ENCODE assay signal across 9 cellular contexts in genomic region chr3:195546130-195546560, GRCh38. TPM values are rescaled to one million over a fixed set of nuclear protein-coding genes. Genes with fewer than 3 reads are reported as not detected.
A peak's percentile ranks its signal among the peaks of the same experiment; 100 is the strongest.
DNase-seq lines count a peak whose midpoint lies in the region; ATAC-seq and TF ChIP-seq lines count a peak whose summit lies in the region.
"Had no signal": no experiment of that assay in that cellular context is flagged by ENCODE, and none has a peak within 500 bp of the region (broad histone marks: within the 10 kb centered on the region; RNA-seq: fewer than 3 reads in every experiment).

No MANE protein-coding gene starts in this region.

- peak overlapping the region; percentile 71 for H3K4me3 Mint-ChIP-seq in activated T-helper 1 cell treated with anti-CD3 and anti-CD28 coated beads, Interleukin-12 subunit alpha, Interleukin-12 subunit beta, Interleukin-2, Interleukin-4 antibody, amounts not matched to agents 30 ng/mL and 10 ng/mL and 1 ng/mL, durations not matched to agents 14 hours and 24 hours and 36 hours
- H3K4me3 Mint-ChIP-seq in immature natural killer cell: peak overlapping the region; percentile 79 to 93 (median 84)

- no peaks in the 10 kb centered on the region for H3K27me3 ChIP-seq in tibial artery

- H3K36me3 ChIP-seq in tibial artery: no peaks in the 10 kb centered on the region

- H3K4me1 Mint-ChIP-seq in activated T-helper 1 cell treated with anti-CD3 and anti-CD28 coated beads, Interleukin-12 subunit alpha, Interleukin-12 subunit beta, Interleukin-2, Interleukin-4 antibody, amounts not matched to agents 30 ng/mL and 10 ng/mL and 1 ng/mL, durations not matched to agents 14 hours and 24 hours and 36 hours (ENCODE audit: low read depth): peaks cover 80% of the 10 kb centered on the region
- peaks cover 82 to 90% of the 10 kb centered on the region in 2 donors for H3K4me1 Mint-ChIP-seq in immature natural killer cell

- peak; percentile 57 for DNase-seq in activated CD8-positive, alpha-beta memory T cell treated with anti-CD3 and anti-CD28 coated beads for 24 hours
- DNase-seq in activated CD8-positive, alpha-beta memory T cell treated with anti-CD3 and anti-CD28 coated beads, Interleukin-2, amount 50 U/mL, for 48 hours: no peak
- no peak for DNase-seq in activated T-helper 1 cell treated with anti-CD3 and anti-CD28 coated beads, Interleukin-12 subunit alpha, Interleukin-12 subunit beta, Interleukin-2, Interleukin-4 antibody, amounts not matched to agents 30 ng/mL and 10 ng/mL and 1 ng/mL, durations not matched to agents 14 hours and 24 hours and 36 hours (ENCODE audit: low spot score)
- DNase-seq in immature natural killer cell (no peak), tibial artery (peak; percentile 73 to 90), NK-92 (lab: John Stamatoyannopoulos, UW; ENCODE audit: unreplicated experiment) (no peak), mesenteric fat pad (ENCODE audit: low spot score) (no peak)

- no peaks in the 10 kb centered on the region for H3K27me3 Mint-ChIP-seq in activated T-helper 1 cell treated with anti-CD3 and anti-CD28 coated beads, Interleukin-12 subunit alpha, Interleukin-12 subunit beta, Interleukin-2, Interleukin-4 antibody, amounts not matched to agents 30 ng/mL and 10 ng/mL and 1 ng/mL, durations not matched to agents 14 hours and 24 hours and 36 hours (ENCODE audit: insufficient read depth)
- peaks cover 4 to 10% (median 7%) of the 10 kb centered on the region in 3 donors for H3K27me3 Mint-ChIP-seq in immature natural killer cell (ENCODE audit: low read depth in 3 of 3)

- no peak for TF ChIP-seq CTCF in tibial artery (IDR thresholded peaks at IDR 0.05)

- H3K9me3 ChIP-seq in tibial artery: no peaks in the 10 kb centered on the region

- no peaks in the 10 kb centered on the region for H3K9me3 Mint-ChIP-seq in activated T-helper 1 cell treated with anti-CD3 and anti-CD28 coated beads, Interleukin-12 subunit alpha, Interleukin-12 subunit beta, Interleukin-2, Interleukin-4 antibody, amounts not matched to agents 30 ng/mL and 10 ng/mL and 1 ng/mL, durations not matched to agents 14 hours and 24 hours and 36 hours
- no peaks in the 10 kb centered on the region for H3K9me3 Mint-ChIP-seq in immature natural killer cell

- peak overlapping the region; percentile 63 to 74 for H3K27ac ChIP-seq in tibial artery
- H3K27ac ChIP-seq: C4-2B had no signal

- peak overlapping the region in 1 of 2 donors; percentile 9 for H3K4me3 ChIP-seq in tibial artery

- H3K4me1 ChIP-seq in tibial artery: peaks cover 0 to 39% (median 32%) of the 10 kb centered on the region in 4 donors

- peak overlapping the region; percentile 88 for H3K27ac Mint-ChIP-seq in activated T-helper 1 cell treated with anti-CD3 and anti-CD28 coated beads, Interleukin-12 subunit alpha, Interleukin-12 subunit beta, Interleukin-2, Interleukin-4 antibody, amounts not matched to agents 30 ng/mL and 10 ng/mL and 1 ng/mL, durations not matched to agents 14 hours and 24 hours and 36 hours
- H3K27ac Mint-ChIP-seq in immature natural killer cell: peak overlapping the region; percentile 80 to 98 (median 94)

- no peak for ATAC-seq in GM18502 (IDR thresholded peaks at IDR 0.05; ENCODE audit: poor library complexity, unreplicated experiment)

- peaks cover 4% of the 10 kb centered on the region for H3K36me3 Mint-ChIP-seq in activated T-helper 1 cell treated with anti-CD3 and anti-CD28 coated beads, Interleukin-12 subunit alpha, Interleukin-12 subunit beta, Interleukin-2, Interleukin-4 antibody, amounts not matched to agents 30 ng/mL and 10 ng/mL and 1 ng/mL, durations not matched to agents 14 hours and 24 hours and 36 hours (ENCODE audit: low read depth)
- H3K36me3 Mint-ChIP-seq in immature natural killer cell: no peaks in the 10 kb centered on the region

- intact Hi-C loops in activated T-helper 1 cell treated with anti-CD3 and anti-CD28 coated beads, Interleukin-12 subunit alpha, Interleukin-12 subunit beta, Interleukin-2, Interleukin-4 antibody, amounts not matched to agents 30 ng/mL and 10 ng/mL and 1 ng/mL, durations not matched to agents 14 hours and 24 hours and 36 hours (cut with micrococcal nuclease): loop anchor here (5.0 to 10.0 kb wide), 5 partner anchors 779 to 1411 kb away; partner anchors contain the start of genes ATP13A3, CEP19, HES1 and PIGX
- intact Hi-C loops in tibial artery (cut with DNase I; ENCODE audit: low total_unique reads): loop anchor here (10.0 kb wide), 1 partner anchor 101 kb away; the partner anchor contains the start of gene ACAP2

RNA-seq across cellular contexts. Expression of gene PPP1R2, which starts 3.0 kb away (rescaled TPM):
- 98.8 and 106 TPM in 2 replicates for total RNA-seq in activated T-helper 1 cell treated with anti-CD3 and anti-CD28 coated beads, Interleukin-12 subunit alpha, Interleukin-12 subunit beta, Interleukin-2, Interleukin-4 antibody, amounts not matched to agents 30 ng/mL and 10 ng/mL and 1 ng/mL, durations not matched to agents 14 hours and 24 hours and 36 hours
- polyA plus RNA-seq in immature natural killer cell: 100 to 1,000 TPM; 118 to 123 (median 120) TPM
- total RNA-seq in mesenteric fat pad: 37.7 TPM

RNA-seq across cellular contexts. Expression of gene APOD, which starts 37.6 kb away (rescaled TPM):
- 3.4 and 4.0 TPM in 2 replicates for total RNA-seq in activated T-helper 1 cell treated with anti-CD3 and anti-CD28 coated beads, Interleukin-12 subunit alpha, Interleukin-12 subunit beta, Interleukin-2, Interleukin-4 antibody, amounts not matched to agents 30 ng/mL and 10 ng/mL and 1 ng/mL, durations not matched to agents 14 hours and 24 hours and 36 hours
- polyA plus RNA-seq in immature natural killer cell: not detected
- 362 TPM for total RNA-seq in mesenteric fat pad

Comparison
In these comparisons a context has a peak if more than half of its experiments do, and no peak if none do; other contexts are left out.
1. DNase-seq: peak in activated CD8-positive, alpha-beta memory T cell treated with anti-CD3 and anti-CD28 coated beads for 24 hours (single experiment) and tibial artery (2 of 2); none in activated CD8-positive, alpha-beta memory T cell treated with anti-CD3 and anti-CD28 coated beads, Interleukin-2, amount 50 U/mL, for 48 hours (single experiment), activated T-helper 1 cell treated with anti-CD3 and anti-CD28 coated beads, Interleukin-12 subunit alpha, Interleukin-12 subunit beta, Interleukin-2, Interleukin-4 antibody, amounts not matched to agents 30 ng/mL and 10 ng/mL and 1 ng/mL, durations not matched to agents 14 hours and 24 hours and 36 hours (single experiment), immature natural killer cell (0 of 3), NK-92 (single experiment) and mesenteric fat pad (single experiment).
2. RNA of gene APOD, which starts 37.6 kb away (total RNA-seq): 362 TPM in mesenteric fat pad (single experiment); 3.4 to 4.0 TPM in activated T-helper 1 cell treated with anti-CD3 and anti-CD28 coated beads, Interleukin-12 subunit alpha, Interleukin-12 subunit beta, Interleukin-2, Interleukin-4 antibody, amounts not matched to agents 30 ng/mL and 10 ng/mL and 1 ng/mL, durations not matched to agents 14 hours and 24 hours and 36 hours; every median in the first group is over 10 times any median in the second.